ENCODE assay signal across 9 cellular contexts in genomic region chr6:68778356-68779020, GRCh38.
DNase-seq lines count a peak whose midpoint lies in the region; ATAC-seq, FAIRE-seq and TF ChIP-seq lines count a peak whose summit lies in the region.
"Had no signal": no experiment of that assay in that cellular context is flagged by ENCODE, and none has a peak within 500 bp of the region (broad histone marks: within the 10 kb centered on the region; RNA-seq: fewer than 3 reads in every experiment).

No MANE protein-coding gene starts in this region.

- H3K4me1 ChIP-seq in adipocyte (ENCODE audit: control insufficient read depth, insufficient read depth, low read length), result no peaks in the 10 kb centered on the region
- no peaks in the 10 kb centered on the region for H3K4me1 ChIP-seq in right cardiac atrium (ENCODE audit: control insufficient read depth, insufficient read depth, low read length)
- H3K4me1 ChIP-seq in esophagus squamous epithelium, result no peaks in the 10 kb centered on the region

- TF ChIP-seq CTCF in esophagus squamous epithelium (IDR thresholded peaks at IDR 0.05), result peak in 2 of 6 experiments; percentile 18 to 24

- ATAC-seq in GM18907 (IDR thresholded peaks at IDR 0.05; ENCODE audit: unreplicated experiment) (peak; percentile 69), right cardiac atrium (peak; percentile 84 to 87), GM18498 (IDR thresholded peaks at IDR 0.05; ENCODE audit: unreplicated experiment) (no peak)
- ATAC-seq: activated T-cell treated with anti-CD3 and anti-CD28 coated beads, Interleukin-2, amount 50 U/mL, for 72 hours had no signal

- no peaks in the 10 kb centered on the region for H3K36me3 ChIP-seq in adipocyte (ENCODE audit: control insufficient read depth, insufficient read depth, low read length, severe bottlenecking)
- H3K36me3 ChIP-seq in esophagus squamous epithelium, result no peaks in the 10 kb centered on the region

- DNase-seq in NCI-H2081 (lab: John Stamatoyannopoulos, UW) (peak; percentile 36 to 68), adipocyte (ENCODE audit: low read depth) (peak; percentile 42), right cardiac atrium (peak in 1 of 3 donors; percentile 13), superior temporal gyrus (ENCODE audit: extremely low spot score) (peak; percentile 98), esophagus squamous epithelium (lab: John Stamatoyannopoulos, UW) (no peak)

- WGBS in right cardiac atrium, result 31% methylated on average over 5 of the region's 5 CpGs
- WGBS in esophagus squamous epithelium, 2 donors, result 38 to 44% methylated on average over 5 of the region's 5 CpGs

- H3K27me3 ChIP-seq in adipocyte (replicated peaks; ENCODE audit: control insufficient read depth, insufficient read depth, low read length) (peaks cover 11% of the 10 kb centered on the region), right cardiac atrium (ENCODE audit: control insufficient read depth, insufficient read depth) (no peaks in the 10 kb centered on the region), esophagus squamous epithelium (no peaks in the 10 kb centered on the region)

- H3K9me3 ChIP-seq in adipocyte (ENCODE audit: control insufficient read depth, low read length) (no peaks in the 10 kb centered on the region), right cardiac atrium (ENCODE audit: control insufficient read depth, low read length) (no peaks in the 10 kb centered on the region), esophagus squamous epithelium (no peaks in the 10 kb centered on the region)

- H3K4me3 ChIP-seq in adipocyte (ENCODE audit: low read length) (no peak overlapping the region), right cardiac atrium (ENCODE audit: low read length) (no peak overlapping the region), esophagus squamous epithelium (no peak overlapping the region)

- no peak overlapping the region for H3K27ac ChIP-seq in right cardiac atrium (ENCODE audit: low read length)
- H3K27ac ChIP-seq in esophagus squamous epithelium, result no peak overlapping the region

- intact Hi-C loops in right cardiac atrium (cut with DNase I) (loop anchor here (5.0 to 10.0 kb wide), 3 partner anchors 64 to 141 kb away; partner anchors contain the start of gene ADGRB3 (in 3 of the 4)), esophagus squamous epithelium (cut with DNase I) (no loop called here)

- TF ChIP-seq POLR2A in esophagus squamous epithelium (IDR thresholded peaks at IDR 0.05), result no peak

- H3K9ac ChIP-seq in adipocyte (ENCODE audit: low read length), result no peak overlapping the region

- peak; percentile 30 for FAIRE-seq in A204.1 (lab: Jason Lieb, UNC)
